23 cellular contexts compared by ENCODE assay signal in genomic region chr7:133382775-133383559, GRCh38.
"Had no signal": no experiment of that assay in that cellular context is flagged by ENCODE, and none has a peak within 500 bp of the region (broad histone marks: within the 10 kb centered on the region; RNA-seq: fewer than 3 reads in every experiment).

No MANE protein-coding gene starts in this region.

- H3K36me3 ChIP-seq: Peyer's patch, SJCRH30 had no signal

- H3K27ac ChIP-seq: HL-60, PC-9, Peyer's patch, SJCRH30 had no signal

- ATAC-seq: Right ventricle myocardium inferior, SK-N-SH treated with all-trans-retinoic acid at 6 μM for 48 hours had no signal

- H3K9me3 ChIP-seq: Peyer's patch, SJCRH30 had no signal

- H3K4me3 ChIP-seq: PC-9, Peyer's patch, SJCRH30 had no signal

- DNase-seq: Karpas-422; KG1; MM.1S; NCI-H1092 treated with DMSO at 0.1 percent for 48 hours; NCI-H1436; NCI-H187 treated with DMSO at 0.1 percent for 48 hours; NCI-H2029 treated with DMSO at 0.1 percent for 48 hours; NCI-H2107; NCI-H226; NCI-H446; NCI-H510A; NCI-H524 treated with DMSO at 0.1 percent for 48 hours; NCI-H69; NCI-H774; NK-92 treated with Interleukin-12 subunit alpha and Interleukin-12 subunit beta, amount 100 ng/mL, for 24 hours; OCI-M1; PC-9; Peyer's patch; SHP77 treated with DMSO at 0.1 percent for 48 hours; SJCRH30 had no signal

- H3K27me3 ChIP-seq: Peyer's patch, SJCRH30 had no signal

- H3K4me1 ChIP-seq: Peyer's patch, SJCRH30 had no signal
